Comparison of ENCODE assay signal across 11 cellular contexts in genomic region chr5:119410448-119411170, GRCh38. TPM values are rescaled to one million over a fixed set of nuclear protein-coding genes. Genes with fewer than 3 reads are reported as not detected.
DNase-seq lines count a peak whose midpoint lies in the region; ATAC-seq and TF ChIP-seq lines count a peak whose summit lies in the region.
"Had no signal": no experiment of that assay in that cellular context is flagged by ENCODE, and none has a peak within 500 bp of the region (broad histone marks: within the 10 kb centered on the region; RNA-seq: fewer than 3 reads in every experiment).

No MANE protein-coding gene starts in this region.

- H3K27me3 ChIP-seq in esophagus squamous epithelium = no peaks in the 10 kb centered on the region

- TF ChIP-seq POLR2A in esophagus squamous epithelium (IDR thresholded peaks at IDR 0.05) = no peak

- ATAC-seq in GM21390 (IDR thresholded peaks at IDR 0.05; ENCODE audit: unreplicated experiment) = peak; percentile 34
- peak; percentile 34 for ATAC-seq in HG03354 (IDR thresholded peaks at IDR 0.05; ENCODE audit: poor library complexity, severe bottlenecking, unreplicated experiment)
- ATAC-seq: T-helper 17 cell had no signal

- 79 to 91% methylated on average over 3 to 4 of the region's 4 CpGs for WGBS in esophagus squamous epithelium, 2 donors

- TF ChIP-seq CTCF in GM12865 (IDR thresholded peaks at IDR 0.05; ENCODE audit: insufficient read depth, low read depth, low read length, missing control alignments) (no peak), fibroblast of the aortic adventitia (IDR thresholded peaks at IDR 0.05; ENCODE audit: insufficient read depth, low read length) (no peak), esophagus squamous epithelium (IDR thresholded peaks at IDR 0.05) (no peak)

- DNase-seq in GM12865 (ENCODE audit: low read depth) = peak; percentile 50
- DNase-seq in fibroblast of the aortic adventitia (ENCODE audit: low read depth) = peak; percentile 73
- no peak for DNase-seq in NOMO-1 treated with dmso at 0.1 percent for 144 hours (lab: John Stamatoyannopoulos, UW; ENCODE audit: unreplicated experiment)
- no peak for DNase-seq in HuH-7 (ENCODE audit: low spot score)
- no peak for DNase-seq in esophagus squamous epithelium (lab: John Stamatoyannopoulos, UW)
- no peak for DNase-seq in NCI-H345 (lab: John Stamatoyannopoulos, UW)
- DNase-seq: kidney, NCI-H1105 treated with DMSO at 0.1 percent for 48 hours, T-helper 17 cell had no signal

- H3K9me3 ChIP-seq in esophagus squamous epithelium = no peaks in the 10 kb centered on the region

- no peak overlapping the region for H3K4me3 ChIP-seq in GM12865 (ENCODE audit: low read depth, low read length)
- no peak overlapping the region for H3K4me3 ChIP-seq in fibroblast of the aortic adventitia (ENCODE audit: low read depth, low read length)
- no peak overlapping the region for H3K4me3 ChIP-seq in esophagus squamous epithelium

- peaks cover 7 to 24% (median 7%) of the 10 kb centered on the region in 3 donors for H3K4me1 ChIP-seq in esophagus squamous epithelium

- H3K36me3 ChIP-seq in esophagus squamous epithelium = no peaks in the 10 kb centered on the region

- peak overlapping the region in 1 of 4 donors; percentile 87 for H3K27ac ChIP-seq in esophagus squamous epithelium

- intact Hi-C loops in esophagus squamous epithelium (cut with DNase I) = loop anchor here (5.0 kb wide), 1 partner anchor 143 kb away; no protein-coding TSS in a partner anchor

RNA-seq across cellular contexts. Expression of gene HSD17B4, which starts 41.7 kb away (rescaled TPM):
- 122 and 175 TPM in 2 replicates for total RNA-seq in fibroblast of the aortic adventitia (ENCODE audit: low replicate concordance)
- total RNA-seq in esophagus squamous epithelium = 100 to 1,000 TPM; 108 to 216 (median 141) TPM

RNA-seq across cellular contexts. Expression of gene TNFAIP8, which starts 54.8 kb away (rescaled TPM):
- total RNA-seq in fibroblast of the aortic adventitia (ENCODE audit: low replicate concordance) (13.4 and 33.3 TPM in 2 replicates), esophagus squamous epithelium (10 to 100 TPM; 19.5 to 44.6 (median 34.9) TPM)

Comparison
In these comparisons a context has a peak if more than half of its experiments do, and no peak if none do; other contexts are left out.
1. DNase-seq: peak in GM12865 (single experiment) and fibroblast of the aortic adventitia (single experiment); none in NOMO-1 treated with dmso at 0.1 percent for 144 hours (single experiment), HuH-7 (single experiment), esophagus squamous epithelium (single experiment) and NCI-H345 (single experiment).